In genomic region chr4:56755901-56756300, GRCh38 we compare ENCODE assay signal across 20 cellular contexts.
DNase-seq lines count a peak whose midpoint lies in the region; ATAC-seq and TF ChIP-seq lines count a peak whose summit lies in the region.
"Had no signal": no experiment of that assay in that cellular context is flagged by ENCODE, and none has a peak within 500 bp of the region (broad histone marks: within the 10 kb centered on the region; RNA-seq: fewer than 3 reads in every experiment).

No MANE protein-coding gene starts in this region.

- no peaks in the 10 kb centered on the region for H3K9me3 ChIP-seq in CD8-positive, alpha-beta T cell (ENCODE audit: low read length)
- H3K9me3 ChIP-seq in Loucy (ENCODE audit: insufficient read depth, low read depth, low read length) (no peaks in the 10 kb centered on the region), lower lobe of right lung (no peaks in the 10 kb centered on the region)

- peak overlapping the region; percentile 98 for H3K27ac Mint-ChIP-seq in CD8-positive, alpha-beta T cell
- peak overlapping the region; percentile 91 to 94 for H3K27ac Mint-ChIP-seq in natural killer cell
- H3K27ac Mint-ChIP-seq in activated naive CD8-positive, alpha-beta T cell treated with anti-CD3 and anti-CD28 coated beads for 36 hours: no peak overlapping the region
- H3K27ac Mint-ChIP-seq: brain had no signal

- no peak overlapping the region for H3K27ac ChIP-seq in CD8-positive, alpha-beta T cell (ENCODE audit: low read depth, low read length)
- H3K27ac ChIP-seq in lower lobe of right lung: no peak overlapping the region
- H3K27ac ChIP-seq: C4-2B, HL-60 had no signal

- POLR2A ChIA-PET in CD8-positive, alpha-beta T cell (lab: Charles Lee): interaction anchor here (0.6 to 1.1 kb wide), 3 partner anchors 12 to 98 kb away, joined by 3 to 4 read pairs (median 4); no protein-coding TSS in a partner anchor

- H3K27me3 Mint-ChIP-seq in CD8-positive, alpha-beta T cell (ENCODE audit: low read depth): no peaks in the 10 kb centered on the region
- H3K27me3 Mint-ChIP-seq in natural killer cell (ENCODE audit: low read depth in 2 of 2): no peaks in the 10 kb centered on the region
- H3K27me3 Mint-ChIP-seq in activated naive CD8-positive, alpha-beta T cell treated with anti-CD3 and anti-CD28 coated beads for 36 hours: no peaks in the 10 kb centered on the region

- ATAC-seq in CD8-positive, alpha-beta T cell: no peak
- no peak for ATAC-seq in natural killer cell
- no peak for ATAC-seq in lower lobe of right lung

- no peaks in the 10 kb centered on the region for H3K36me3 Mint-ChIP-seq in CD8-positive, alpha-beta T cell
- no peaks in the 10 kb centered on the region for H3K36me3 Mint-ChIP-seq in natural killer cell
- no peaks in the 10 kb centered on the region for H3K36me3 Mint-ChIP-seq in activated naive CD8-positive, alpha-beta T cell treated with anti-CD3 and anti-CD28 coated beads for 36 hours
- H3K36me3 Mint-ChIP-seq: brain had no signal

- no peaks in the 10 kb centered on the region for H3K79me2 ChIP-seq in Loucy (ENCODE audit: insufficient read depth, low read length)

- peaks cover 51% of the 10 kb centered on the region for H3K4me1 Mint-ChIP-seq in CD8-positive, alpha-beta T cell (ENCODE audit: low read depth)
- H3K4me1 Mint-ChIP-seq in natural killer cell: peaks cover 40 to 51% of the 10 kb centered on the region in 2 donors
- peaks cover 32% of the 10 kb centered on the region for H3K4me1 Mint-ChIP-seq in activated naive CD8-positive, alpha-beta T cell treated with anti-CD3 and anti-CD28 coated beads for 36 hours

- H3K9me3 Mint-ChIP-seq in CD8-positive, alpha-beta T cell: no peaks in the 10 kb centered on the region
- no peaks in the 10 kb centered on the region for H3K9me3 Mint-ChIP-seq in natural killer cell
- no peaks in the 10 kb centered on the region for H3K9me3 Mint-ChIP-seq in activated naive CD8-positive, alpha-beta T cell treated with anti-CD3 and anti-CD28 coated beads for 36 hours
- H3K9me3 Mint-ChIP-seq: activated CD4-positive, alpha-beta memory T cell treated with anti-CD3 and anti-CD28 coated beads, Interleukin-2, amount 10 ng/mL, durations not matched to agents 7 days and 5 days had no signal

- no peak overlapping the region for H3K9ac ChIP-seq in Loucy (ENCODE audit: low read depth, low read length, poor library complexity, severe bottlenecking)

- 0 out of 2 replicates have a peak overlapping the region, but pooled peaks have one; percentile 31 for H2AFZ ChIP-seq in Loucy (ENCODE audit: low read length)

- peaks cover 41% of the 10 kb centered on the region for H3K4me1 ChIP-seq in CD8-positive, alpha-beta T cell (ENCODE audit: insufficient read depth, low read length)
- H3K4me1 ChIP-seq in Loucy (ENCODE audit: insufficient read depth, low read length, poor library complexity, severe bottlenecking): peaks cover 51% of the 10 kb centered on the region
- H3K4me1 ChIP-seq in lower lobe of right lung: peaks cover 28% of the 10 kb centered on the region

- TF ChIP-seq CTCF in CD8-positive, alpha-beta T cell (IDR thresholded peaks at IDR 0.05): no peak
- TF ChIP-seq CTCF in Loucy (conservative IDR thresholded peaks at IDR 0.05; ENCODE audit: low read length) (no peak), choroid plexus epithelial cell (conservative IDR thresholded peaks at IDR 0.05; ENCODE audit: low read depth, low read length) (no peak), natural killer cell (IDR thresholded peaks at IDR 0.05) (no peak), lower lobe of right lung (IDR thresholded peaks at IDR 0.05) (no peak)

- no peak overlapping the region for H3K4me3 Mint-ChIP-seq in CD8-positive, alpha-beta T cell
- no peak overlapping the region for H3K4me3 Mint-ChIP-seq in natural killer cell
- no peak overlapping the region for H3K4me3 Mint-ChIP-seq in activated naive CD8-positive, alpha-beta T cell treated with anti-CD3 and anti-CD28 coated beads for 36 hours
- H3K4me3 Mint-ChIP-seq: activated CD4-positive, alpha-beta memory T cell treated with anti-CD3 and anti-CD28 coated beads, Interleukin-2, amount 10 ng/mL, durations not matched to agents 7 days and 5 days; brain had no signal

- no peaks in the 10 kb centered on the region for H3K36me3 ChIP-seq in CD8-positive, alpha-beta T cell (ENCODE audit: insufficient read depth, low read length)
- H3K36me3 ChIP-seq in Loucy (ENCODE audit: insufficient read depth, low read length) (no peaks in the 10 kb centered on the region), lower lobe of right lung (no peaks in the 10 kb centered on the region)

- intact Hi-C loops in CD8-positive, alpha-beta T cell (cut with DNase I, micrococcal nuclease): loop anchor here in 1 of 2 experiments (5.0 kb wide), 2 partner anchors 66 to 151 kb away; partner anchors contain the start of genes REST and SPINK2
- intact Hi-C loops in natural killer cell (cut with micrococcal nuclease) (loop anchor here (5.0 kb wide), 1 partner anchor 109 kb away; no protein-coding TSS in a partner anchor), lower lobe of right lung (cut with DNase I) (no loop called here)

- H3K4me2 ChIP-seq in Loucy (ENCODE audit: low read depth, low read length, poor library complexity, severe bottlenecking): no peak overlapping the region

- peaks cover 9% of the 10 kb centered on the region; the same call in 1 of the 2 replicates for H3F3A ChIP-seq in Loucy (ENCODE audit: low read depth)

- CTCF ChIA-PET in CD8-positive, alpha-beta T cell (lab: Charles Lee): interaction anchor here (1.1 to 4.7 kb wide), 2 partner anchors 43 to 180 kb away, joined by 3 to 30 read pairs; no protein-coding TSS in a partner anchor

- no peak overlapping the region for H3K4me3 ChIP-seq in CD8-positive, alpha-beta T cell (ENCODE audit: low read depth, low read length)
- no peak overlapping the region for H3K4me3 ChIP-seq in Loucy (ENCODE audit: low read length, poor library complexity, severe bottlenecking)
- H3K4me3 ChIP-seq in choroid plexus epithelial cell (ENCODE audit: low read depth, low read length): no peak overlapping the region
- H3K4me3 ChIP-seq in lower lobe of right lung: no peak overlapping the region

- DNase-seq in CD8-positive, alpha-beta T cell: no peak
- DNase-seq in choroid plexus epithelial cell (ENCODE audit: low read depth) (peak; percentile 38), natural killer cell (no peak), lower lobe of right lung (no peak), NCI-H526 treated with DMSO at 0.1 percent for 48 hours (lab: John Stamatoyannopoulos, UW) (no peak)
- DNase-seq in activated naive CD8-positive, alpha-beta T cell treated with anti-CD3 and anti-CD28 coated beads for 36 hours: no peak
- DNase-seq: activated CD4-positive, alpha-beta memory T cell treated with anti-CD3 and anti-CD28 coated beads, Interleukin-2, amount 10 ng/mL, durations not matched to agents 7 days and 5 days; activated effector memory CD4-positive, alpha-beta T cell treated with Interleukin-2 at 50 U/mL for 16 hours; effector CD4-positive, alpha-beta T cell; glutamatergic neuron; islet precursor cell; NCI-H2029; NK-92 treated with Interleukin-12 subunit alpha and Interleukin-12 subunit beta, amount 100 ng/mL, for 24 hours; Right ventricle myocardium superior; substantia nigra; T-helper 9 cell had no signal

- no peaks in the 10 kb centered on the region for H3K9me2 ChIP-seq in Loucy (replicated peaks; ENCODE audit: low read depth, low read length)

- H4K20me1 ChIP-seq in Loucy (ENCODE audit: insufficient read depth, low read length, poor library complexity, severe bottlenecking): no peaks in the 10 kb centered on the region

- H3K27me3 ChIP-seq in CD8-positive, alpha-beta T cell (ENCODE audit: insufficient read depth, low read length): no peaks in the 10 kb centered on the region
- H3K27me3 ChIP-seq in Loucy (ENCODE audit: insufficient read depth, low read length, poor library complexity, severe bottlenecking): no peaks in the 10 kb centered on the region
- H3K27me3 ChIP-seq in lower lobe of right lung (ENCODE audit: low read depth): no peaks in the 10 kb centered on the region
